ENCODE assay signal across 13 cellular contexts in genomic region chr20:50439539-50440453, GRCh38.
DNase-seq lines count a peak whose midpoint lies in the region; ATAC-seq and TF ChIP-seq lines count a peak whose summit lies in the region.
"Had no signal": no experiment of that assay in that cellular context is flagged by ENCODE, and none has a peak within 500 bp of the region (broad histone marks: within the 10 kb centered on the region; RNA-seq: fewer than 3 reads in every experiment).

No MANE protein-coding gene starts in this region.

- CTCF ChIA-PET in activated naive CD4-positive, alpha-beta T cell treated with anti-CD3 and anti-CD28 coated beads, Interleukin-2, amount 10 ng/mL, durations not matched to agents 7 days and 5 days (lab: Charles Lee): no interaction called here

- H3K27ac Mint-ChIP-seq in activated naive CD4-positive, alpha-beta T cell treated with anti-CD3 and anti-CD28 coated beads, Interleukin-2, amount 50 U/mL, for 24 hours: peak overlapping the region; percentile 84
- no peak overlapping the region for H3K27ac Mint-ChIP-seq in activated naive CD4-positive, alpha-beta T cell treated with anti-CD3 and anti-CD28 coated beads, Interleukin-2, amount 10 ng/mL, durations not matched to agents 7 days and 5 days

- H3K36me3 ChIP-seq in stomach: no peaks in the 10 kb centered on the region
- H3K36me3 ChIP-seq: pancreas had no signal

- H3K36me3 Mint-ChIP-seq in activated naive CD4-positive, alpha-beta T cell treated with anti-CD3 and anti-CD28 coated beads, Interleukin-2, amount 50 U/mL, for 24 hours: no peaks in the 10 kb centered on the region
- H3K36me3 Mint-ChIP-seq in activated naive CD4-positive, alpha-beta T cell treated with anti-CD3 and anti-CD28 coated beads, Interleukin-2, amount 10 ng/mL, durations not matched to agents 7 days and 5 days: no peaks in the 10 kb centered on the region

- no peaks in the 10 kb centered on the region for H3K27me3 ChIP-seq in foreskin keratinocyte
- H3K27me3 ChIP-seq in stomach: no peaks in the 10 kb centered on the region
- H3K27me3 ChIP-seq: pancreas had no signal

- no peak for DNase-seq in activated naive CD4-positive, alpha-beta T cell treated with anti-CD3 and anti-CD28 coated beads, Interleukin-2, amount 10 ng/mL, durations not matched to agents 7 days and 5 days
- peak; percentile 49 for DNase-seq in SW480 (ENCODE audit: low spot score)
- DNase-seq in foreskin keratinocyte: no peak
- DNase-seq in stomach: no peak
- DNase-seq in 8988T: no peak
- DNase-seq in amygdala (lab: John Stamatoyannopoulos, UW): no peak
- DNase-seq: caudate nucleus, DMS153, Kasumi-1, NCI-H2029 had no signal

- H3K4me3 ChIP-seq in stomach: no peak overlapping the region
- H3K4me3 ChIP-seq: pancreas had no signal

- H3K9me3 Mint-ChIP-seq in activated naive CD4-positive, alpha-beta T cell treated with anti-CD3 and anti-CD28 coated beads, Interleukin-2, amount 50 U/mL, for 24 hours: no peaks in the 10 kb centered on the region
- H3K9me3 Mint-ChIP-seq in activated naive CD4-positive, alpha-beta T cell treated with anti-CD3 and anti-CD28 coated beads, Interleukin-2, amount 10 ng/mL, durations not matched to agents 7 days and 5 days: no peaks in the 10 kb centered on the region

- no peaks in the 10 kb centered on the region for H3K4me1 Mint-ChIP-seq in activated naive CD4-positive, alpha-beta T cell treated with anti-CD3 and anti-CD28 coated beads, Interleukin-2, amount 50 U/mL, for 24 hours
- H3K4me1 Mint-ChIP-seq in activated naive CD4-positive, alpha-beta T cell treated with anti-CD3 and anti-CD28 coated beads, Interleukin-2, amount 10 ng/mL, durations not matched to agents 7 days and 5 days: peaks cover 8% of the 10 kb centered on the region

- intact Hi-C loops in stomach (cut with DNase I; ENCODE audit: low total_unique reads): no loop called here

- H3K4me1 ChIP-seq in foreskin keratinocyte (peaks cover 25% of the 10 kb centered on the region), stomach (peaks cover 0 to 27% (median 19%) of the 10 kb centered on the region in 4 donors)

- no peak for TF ChIP-seq EP300 in stomach (IDR thresholded peaks at IDR 0.05)

- no peaks in the 10 kb centered on the region for H3K9me3 ChIP-seq in stomach
- H3K9me3 ChIP-seq: pancreas had no signal

- H3K27ac ChIP-seq in foreskin keratinocyte (peak overlapping the region; percentile 97), stomach (peak overlapping the region; percentile 13 to 79 (median 27))
- H3K27ac ChIP-seq: pancreas had no signal

- TF ChIP-seq POLR2A in stomach (IDR thresholded peaks at IDR 0.05): no peak

- WGBS in stomach, 5 donors: 92 to 98% (median 96%) methylated on average over 7 of the region's 7 CpGs

- no peaks in the 10 kb centered on the region for H3K27me3 Mint-ChIP-seq in activated naive CD4-positive, alpha-beta T cell treated with anti-CD3 and anti-CD28 coated beads, Interleukin-2, amount 50 U/mL, for 24 hours
- peaks cover 18% of the 10 kb centered on the region for H3K27me3 Mint-ChIP-seq in activated naive CD4-positive, alpha-beta T cell treated with anti-CD3 and anti-CD28 coated beads, Interleukin-2, amount 10 ng/mL, durations not matched to agents 7 days and 5 days

- no peak for TF ChIP-seq CTCF in foreskin keratinocyte (conservative IDR thresholded peaks at IDR 0.05)
- no peak for TF ChIP-seq CTCF in stomach (IDR thresholded peaks at IDR 0.05)

- ATAC-seq in foreskin keratinocyte (peak; percentile 1), HG03354 (IDR thresholded peaks at IDR 0.05; ENCODE audit: poor library complexity, severe bottlenecking, unreplicated experiment) (no peak)

- H3K4me3 Mint-ChIP-seq in activated naive CD4-positive, alpha-beta T cell treated with anti-CD3 and anti-CD28 coated beads, Interleukin-2, amount 50 U/mL, for 24 hours: no peak overlapping the region
- H3K4me3 Mint-ChIP-seq in activated naive CD4-positive, alpha-beta T cell treated with anti-CD3 and anti-CD28 coated beads, Interleukin-2, amount 10 ng/mL, durations not matched to agents 7 days and 5 days: no peak overlapping the region
